Comparison of ENCODE assay signal across 10 cellular contexts in genomic region chr6:132495604-132496079, GRCh38. TPM values are rescaled to one million over a fixed set of nuclear protein-coding genes. Genes with fewer than 3 reads are reported as not detected.
DNase-seq lines count a peak whose midpoint lies in the region; ATAC-seq and TF ChIP-seq lines count a peak whose summit lies in the region.
"Had no signal": no experiment of that assay in that cellular context is flagged by ENCODE, and none has a peak within 500 bp of the region (broad histone marks: within the 10 kb centered on the region; RNA-seq: fewer than 3 reads in every experiment).

No MANE protein-coding gene starts in this region.

- 45 to 81% methylated on average over 2 of the region's 2 CpGs for WGBS in sigmoid colon, 2 donors

- POLR2A ChIA-PET in activated CD4-positive, alpha-beta T cell treated with anti-CD3 and anti-CD28 coated beads, Interleukin-2, amount 10 ng/mL, durations not matched to agents 7 days and 5 days (lab: Charles Lee), result interaction anchor here (0.6 kb wide), 1 partner anchor 39 kb away, joined by 7 read pairs; no protein-coding TSS in a partner anchor
- POLR2A ChIA-PET in T-cell (lab: Charles Lee), result no interaction called here

- no peak for TF ChIP-seq EP300 in sigmoid colon (IDR thresholded peaks at IDR 0.05)

- TF ChIP-seq POLR2A in sigmoid colon (IDR thresholded peaks at IDR 0.05), result no peak

- peak; percentile 53 for ATAC-seq in GM21723 (IDR thresholded peaks at IDR 0.05; ENCODE audit: unreplicated experiment)
- peak; percentile 44 for ATAC-seq in HG03442 (IDR thresholded peaks at IDR 0.05; ENCODE audit: unreplicated experiment)
- no peak for ATAC-seq in natural killer cell
- no peak for ATAC-seq in T-cell (replicated peaks in 1 of 4)
- ATAC-seq: A549 had no signal

- H3K27ac ChIP-seq in sigmoid colon, result no peak overlapping the region
- H3K27ac ChIP-seq: A549 had no signal

- H3K9me3 Mint-ChIP-seq in activated CD4-positive, alpha-beta T cell treated with anti-CD3 and anti-CD28 coated beads, Interleukin-2, amount 10 ng/mL, durations not matched to agents 7 days and 5 days, result peaks cover 9% of the 10 kb centered on the region
- H3K9me3 Mint-ChIP-seq in natural killer cell (no peaks in the 10 kb centered on the region), T-cell (peaks cover 0 to 13% (median 3%) of the 10 kb centered on the region in 3 donors)

- no peak overlapping the region for H3K4me3 ChIP-seq in sigmoid colon
- H3K4me3 ChIP-seq: A549 had no signal

- peak overlapping the region; percentile 41 for H3K27ac Mint-ChIP-seq in activated CD4-positive, alpha-beta T cell treated with anti-CD3 and anti-CD28 coated beads, Interleukin-2, amount 10 ng/mL, durations not matched to agents 7 days and 5 days
- H3K27ac Mint-ChIP-seq in natural killer cell (peak overlapping the region; percentile 68 to 75), T-cell (peak overlapping the region in 1 of 2 donors; percentile 46)

- no peaks in the 10 kb centered on the region for H3K27me3 Mint-ChIP-seq in activated CD4-positive, alpha-beta T cell treated with anti-CD3 and anti-CD28 coated beads, Interleukin-2, amount 10 ng/mL, durations not matched to agents 7 days and 5 days
- H3K27me3 Mint-ChIP-seq in natural killer cell (ENCODE audit: low read depth in 2 of 2) (no peaks in the 10 kb centered on the region), T-cell (no peaks in the 10 kb centered on the region)

- H3K4me1 ChIP-seq in sigmoid colon, result peaks cover 0 to 38% (median 20%) of the 10 kb centered on the region in 4 donors
- H3K4me1 ChIP-seq: A549 had no signal

- no peaks in the 10 kb centered on the region for H3K27me3 ChIP-seq in sigmoid colon

- no peak overlapping the region for H3K4me3 Mint-ChIP-seq in activated CD4-positive, alpha-beta T cell treated with anti-CD3 and anti-CD28 coated beads, Interleukin-2, amount 10 ng/mL, durations not matched to agents 7 days and 5 days
- H3K4me3 Mint-ChIP-seq in natural killer cell (peak overlapping the region; percentile 22), T-cell (no peak overlapping the region)
- H3K4me3 Mint-ChIP-seq: neural crest cell had no signal

- DNase-seq in activated CD4-positive, alpha-beta T cell treated with anti-CD3 and anti-CD28 coated beads, Interleukin-2, amount 10 ng/mL, durations not matched to agents 7 days and 5 days, result no peak
- no peak for DNase-seq in activated CD4-positive, alpha-beta T cell treated with anti-CD3 and anti-CD28 coated beads for 4 hours
- DNase-seq in natural killer cell (no peak), sigmoid colon (no peak), T-cell (no peak), NCI-H1092 treated with DMSO at 0.1 percent for 48 hours (lab: John Stamatoyannopoulos, UW) (no peak)

- intact Hi-C loops in natural killer cell (cut with micrococcal nuclease), result no loop called here
- intact Hi-C loops in sigmoid colon (cut with DNase I), result loop anchor here (10.0 kb wide), 1 partner anchor 551 kb away; no protein-coding TSS in a partner anchor

- H3K36me3 Mint-ChIP-seq in activated CD4-positive, alpha-beta T cell treated with anti-CD3 and anti-CD28 coated beads, Interleukin-2, amount 10 ng/mL, durations not matched to agents 7 days and 5 days (ENCODE audit: low read depth), result peaks cover 41% of the 10 kb centered on the region
- peaks cover 4% of the 10 kb centered on the region for H3K36me3 Mint-ChIP-seq in natural killer cell
- peaks cover 47% of the 10 kb centered on the region for H3K36me3 Mint-ChIP-seq in T-cell

- H3K36me3 ChIP-seq in sigmoid colon, result peaks cover 0 to 2% (median 0%) of the 10 kb centered on the region in 4 donors

- CTCF ChIA-PET in activated CD4-positive, alpha-beta T cell treated with anti-CD3 and anti-CD28 coated beads, Interleukin-2, amount 10 ng/mL, durations not matched to agents 7 days and 5 days (lab: Charles Lee), result no interaction called here
- CTCF ChIA-PET in T-cell (lab: Charles Lee), result interaction anchor here (0.7 to 4.1 kb wide), 6 partner anchors 10 to 216 kb away, joined by 3 to 29 read pairs (median 7); no protein-coding TSS in a partner anchor

- no peaks in the 10 kb centered on the region for H3K9me3 ChIP-seq in sigmoid colon
- H3K9me3 ChIP-seq: A549 had no signal

- H3K4me1 Mint-ChIP-seq in activated CD4-positive, alpha-beta T cell treated with anti-CD3 and anti-CD28 coated beads, Interleukin-2, amount 10 ng/mL, durations not matched to agents 7 days and 5 days, result peaks cover 31% of the 10 kb centered on the region
- H3K4me1 Mint-ChIP-seq in natural killer cell (peaks cover 54 to 64% of the 10 kb centered on the region in 2 donors), T-cell (peaks cover 34 to 64% (median 63%) of the 10 kb centered on the region in 3 donors)
- H3K4me1 Mint-ChIP-seq: neural crest cell had no signal

- TF ChIP-seq CTCF in natural killer cell (IDR thresholded peaks at IDR 0.05) (no peak), sigmoid colon (IDR thresholded peaks at IDR 0.05) (no peak)

RNA-seq across cellular contexts. Expression of gene STX7, which starts 17.3 kb away (rescaled TPM):
- total RNA-seq in activated CD4-positive, alpha-beta T cell treated with anti-CD3 and anti-CD28 coated beads, Interleukin-2, amount 10 ng/mL, durations not matched to agents 7 days and 5 days, result 10 to 100 TPM; 20.2 to 24.3 TPM
- total RNA-seq in natural killer cell (10 to 100 TPM; 37.3 to 49.9 (median 39.5) TPM), sigmoid colon (10 to 100 TPM; 44.6 to 72.5 (median 55.1) TPM), T-cell (10 to 100 TPM; 13.3 to 27.4 (median 20.9) TPM)
- 10 to 100 TPM; 27.1 to 35.8 (median 28.8) TPM for polyA plus RNA-seq in sigmoid colon

RNA-seq across cellular contexts. Expression of gene TAAR9, which starts 42.4 kb away (rescaled TPM):
- not detected for total RNA-seq in activated CD4-positive, alpha-beta T cell treated with anti-CD3 and anti-CD28 coated beads, Interleukin-2, amount 10 ng/mL, durations not matched to agents 7 days and 5 days
- total RNA-seq in natural killer cell (not detected), sigmoid colon (not detected), T-cell (not detected)
- polyA plus RNA-seq in sigmoid colon, result not detected
- total RNA-seq: neural crest cell had no signal
- polyA plus RNA-seq: A549 had no signal

RNA-seq across cellular contexts. Expression of gene TAAR8, which starts 56.8 kb away (rescaled TPM):
- not detected for total RNA-seq in activated CD4-positive, alpha-beta T cell treated with anti-CD3 and anti-CD28 coated beads, Interleukin-2, amount 10 ng/mL, durations not matched to agents 7 days and 5 days
- total RNA-seq in natural killer cell (not detected), sigmoid colon (not detected), T-cell (not detected)
- polyA plus RNA-seq in sigmoid colon, result not detected
- total RNA-seq: neural crest cell had no signal
- polyA plus RNA-seq: A549 had no signal

Comparison
In these comparisons a context has a peak if more than half of its experiments do, and no peak if none do; other contexts are left out.
1. ATAC-seq: peak in GM21723 (single experiment) and HG03442 (single experiment); none in natural killer cell (0 of 3) and T-cell (0 of 4).